21 cellular contexts compared by ENCODE assay signal in the genomic region with DNA sequence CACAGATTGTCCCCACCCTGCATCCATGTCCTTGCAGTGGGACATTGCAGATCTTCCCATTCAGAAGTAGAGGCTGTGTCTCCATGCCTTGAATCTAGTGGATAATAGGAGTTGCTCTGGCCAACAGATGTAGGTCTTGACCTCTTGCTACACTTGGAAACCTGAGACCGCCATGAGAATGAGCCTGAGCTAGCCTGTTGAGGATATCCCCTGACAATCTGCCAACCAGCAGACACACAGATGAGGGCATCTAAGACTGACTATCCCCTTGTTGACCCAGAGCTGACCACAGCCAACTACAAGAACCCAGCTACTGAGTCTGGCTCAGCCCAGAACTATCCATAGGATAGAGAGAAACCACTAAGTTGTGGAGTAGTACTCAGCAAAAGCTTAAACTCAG.
"Had no signal": no experiment of that assay in that cellular context is flagged by ENCODE, and none has a peak within 500 bp of the region (broad histone marks: within the 10 kb centered on the region; RNA-seq: fewer than 3 reads in every experiment).

No MANE protein-coding gene starts in this region.

- H3K4me3 Mint-ChIP-seq: activated naive CD4-positive, alpha-beta T cell treated with anti-CD3 and anti-CD28 coated beads, Interleukin-2, amount 50 U/mL, for 24 hours; brain; naive thymus-derived CD4-positive, alpha-beta T cell; neural crest cell; stimulated activated naive CD8-positive, alpha-beta T cell treated with anti-CD3 and anti-CD28 coated beads, Interleukin-15, Interleukin-2, amounts not matched to agents 100 ng/mL and 50 ng/mL, for 24 hours had no signal

- H3K4me1 ChIP-seq: foreskin keratinocyte, suprapubic skin, tibial nerve had no signal

- H3K27ac ChIP-seq: foreskin keratinocyte, left lung, right atrium auricular region, suprapubic skin, tibial nerve had no signal

- H3K27me3 ChIP-seq: foreskin keratinocyte, right atrium auricular region, tibial nerve had no signal

- H3K9me3 Mint-ChIP-seq: activated naive CD4-positive, alpha-beta T cell treated with anti-CD3 and anti-CD28 coated beads, Interleukin-2, amount 50 U/mL, for 24 hours; neural crest cell; stimulated activated naive CD8-positive, alpha-beta T cell treated with anti-CD3 and anti-CD28 coated beads, Interleukin-15, Interleukin-2, amounts not matched to agents 100 ng/mL and 50 ng/mL, for 24 hours had no signal

- H3K36me3 Mint-ChIP-seq: activated naive CD4-positive, alpha-beta T cell treated with anti-CD3 and anti-CD28 coated beads, Interleukin-2, amount 50 U/mL, for 24 hours; naive thymus-derived CD4-positive, alpha-beta T cell had no signal

- H3K27me3 Mint-ChIP-seq: stimulated activated naive CD8-positive, alpha-beta T cell treated with anti-CD3 and anti-CD28 coated beads, Interleukin-15, Interleukin-2, amounts not matched to agents 100 ng/mL and 50 ng/mL, for 24 hours had no signal

- DNase-seq: activated CD4-positive, alpha-beta T cell treated with anti-CD3 and anti-CD28 coated beads for 1 hour; activated CD4-positive, alpha-beta T cell treated with anti-CD3 and anti-CD28 coated beads, Interleukin-2, amount 50 U/mL, for 1 hour; activated gamma-delta T cell treated with Interleukin-2 at 50 U/mL for 16 hours; activated T-cell treated with anti-CD3 and anti-CD28 coated beads, Interleukin-2, amount 50 U/mL, for 1 hour; aorta; foreskin keratinocyte; hypothalamus; left lung; naive thymus-derived CD4-positive, alpha-beta T cell; occipital lobe; posterior cingulate gyrus; stimulated activated CD4-positive, alpha-beta T cell treated with anti-CD3 and anti-CD28 coated beads, Interleukin-12 subunit alpha, Interleukin-12 subunit beta, amount 100 ng/mL, for 4 hours; T-helper 1 cell had no signal

- H3K36me3 ChIP-seq: left lung, right atrium auricular region, suprapubic skin, tibial nerve had no signal

- H3K4me1 Mint-ChIP-seq: activated naive CD4-positive, alpha-beta T cell treated with anti-CD3 and anti-CD28 coated beads, Interleukin-2, amount 50 U/mL, for 24 hours; naive thymus-derived CD4-positive, alpha-beta T cell had no signal

- H3K9me3 ChIP-seq: left lung, right atrium auricular region, suprapubic skin, tibial nerve had no signal

- ATAC-seq: foreskin keratinocyte; left lung; naive thymus-derived CD4-positive, alpha-beta T cell had no signal

- H3K4me3 ChIP-seq: left lung, lung, right atrium auricular region, suprapubic skin, tibial nerve had no signal

- H3K27ac Mint-ChIP-seq: activated naive CD4-positive, alpha-beta T cell treated with anti-CD3 and anti-CD28 coated beads, Interleukin-2, amount 50 U/mL, for 24 hours; stimulated activated naive CD8-positive, alpha-beta T cell treated with anti-CD3 and anti-CD28 coated beads, Interleukin-15, Interleukin-2, amounts not matched to agents 100 ng/mL and 50 ng/mL, for 24 hours had no signal
